ENCODE assay signal across 1 cellular context in genomic region chr14:68619805-68620574, GRCh38.
TF ChIP-seq lines count a peak whose summit lies in the region.

No MANE protein-coding gene starts in this region.

TF ChIP-seq in HCT116, 20 proteins besides CTCF, POLR2A, EP300 and RAD21 (continued from another document):
- peak; percentile 50; the same call in 1 of the 2 replicates for TF ChIP-seq POLR2AphosphoS5 (IDR thresholded peaks at IDR 0.05; ENCODE audit: low read depth, low read length)
